Comparison of ENCODE assay signal across 13 cellular contexts in genomic region chr2:152525277-152525838, GRCh38.
DNase-seq lines count a peak whose midpoint lies in the region; ATAC-seq, FAIRE-seq and TF ChIP-seq lines count a peak whose summit lies in the region.
"Had no signal": no experiment of that assay in that cellular context is flagged by ENCODE, and none has a peak within 500 bp of the region (broad histone marks: within the 10 kb centered on the region; RNA-seq: fewer than 3 reads in every experiment).

No MANE protein-coding gene starts in this region.

- H2AFZ ChIP-seq in endothelial cell of umbilical vein (ENCODE audit: low read depth, low read length) = no peak overlapping the region
- H2AFZ ChIP-seq: hepatocyte had no signal

- no peak overlapping the region for H3K27ac Mint-ChIP-seq in activated naive CD8-positive, alpha-beta T cell treated with anti-CD3 and anti-CD28 coated beads, Interleukin-2, amount 50 U/mL, for 24 hours
- H3K27ac Mint-ChIP-seq: activated T-helper 1 cell treated with anti-CD3 and anti-CD28 coated beads, Interleukin-12 subunit alpha, Interleukin-12 subunit beta, Interleukin-2, Interleukin-4 antibody, amounts not matched to agents 30 ng/mL and 10 ng/mL and 1 ng/mL, durations not matched to agents 14 hours and 24 hours and 36 hours had no signal

- no peak for TF ChIP-seq EP300 in tibial nerve (IDR thresholded peaks at IDR 0.05)

- no peaks in the 10 kb centered on the region for H3K36me3 Mint-ChIP-seq in activated naive CD8-positive, alpha-beta T cell treated with anti-CD3 and anti-CD28 coated beads, Interleukin-2, amount 50 U/mL, for 24 hours (ENCODE audit: low read depth)

- ATAC-seq in HG02885 (IDR thresholded peaks at IDR 0.05; ENCODE audit: poor library complexity, unreplicated experiment) (no peak), HG03159 (IDR thresholded peaks at IDR 0.05; ENCODE audit: unreplicated experiment) (no peak)
- ATAC-seq in activated naive CD8-positive, alpha-beta T cell treated with anti-CD3 and anti-CD28 coated beads, Interleukin-2, amount 50 U/mL, for 24 hours = no peak
- ATAC-seq: K562 had no signal

- peaks cover 12% of the 10 kb centered on the region for H3K79me2 ChIP-seq in endothelial cell of umbilical vein (ENCODE audit: control insufficient read depth, insufficient read depth, low read length)

- peak overlapping the region in 1 of 3 experiments; percentile 2 for H3K4me3 ChIP-seq in endothelial cell of umbilical vein (replicated peaks in 1 of 3; ENCODE audit: insufficient read depth in 1 of 3, low read depth in 1 of 3, low read length in 3 of 3)
- H3K4me3 ChIP-seq in mucosa of rectum (ENCODE audit: low read length in 2 of 2) = peak overlapping the region; percentile 27 to 49
- no peak overlapping the region for H3K4me3 ChIP-seq in tibial nerve
- H3K4me3 ChIP-seq: hepatocyte, K562 had no signal

- 69% methylated on average over 6 of the region's 6 CpGs for WGBS in tibial nerve, 2 donors

- FAIRE-seq in endothelial cell of umbilical vein (lab: Jason Lieb, UNC) = peak; percentile 96
- FAIRE-seq: K562 had no signal

- POLR2A ChIA-PET in endothelial cell of umbilical vein (lab: Charles Lee) = interaction anchor here (0.6 to 1.0 kb wide), 2 partner anchors 20 to 32 kb away, joined by 3 read pairs; no protein-coding TSS in a partner anchor

- CTCF ChIA-PET in endothelial cell of umbilical vein (lab: Charles Lee) = interaction anchor here (1.0 to 2.7 kb wide), 18 partner anchors 8 to 349 kb away, joined by 3 to 13 read pairs (median 4); partner anchors contain the start of genes FMNL2 and STAM2

- H3K9ac ChIP-seq in endothelial cell of umbilical vein (replicated peaks; ENCODE audit: extremely low read depth, insufficient read depth, low read length) (no peak overlapping the region), mucosa of rectum (ENCODE audit: low read depth in 1 of 2, low read length in 2 of 2) (peak overlapping the region in 1 of 2 donors; percentile 41)

- no peaks in the 10 kb centered on the region for H3K9me1 ChIP-seq in endothelial cell of umbilical vein (replicated peaks; ENCODE audit: control insufficient read depth, extremely low read depth, insufficient read depth, low read length)

- peaks cover 39% of the 10 kb centered on the region for H3K4me1 ChIP-seq in endothelial cell of umbilical vein (ENCODE audit: control insufficient read depth, extremely low read depth, insufficient read depth, low read length)
- H3K4me1 ChIP-seq in mucosa of rectum (ENCODE audit: control insufficient read depth in 2 of 2, insufficient read depth in 2 of 2, low read length in 2 of 2) = peaks cover 10 to 11% of the 10 kb centered on the region in 2 donors
- H3K4me1 ChIP-seq in tibial nerve = peaks cover 0 to 37% (median 3%) of the 10 kb centered on the region in 4 donors

- no peaks in the 10 kb centered on the region for H3K4me1 Mint-ChIP-seq in activated naive CD8-positive, alpha-beta T cell treated with anti-CD3 and anti-CD28 coated beads, Interleukin-2, amount 50 U/mL, for 24 hours

- dilution Hi-C loops in endothelial cell of umbilical vein (cut with MboI; ENCODE audit: extremely low pct_ligation_motif_present, low sequenced_read_pairs) = no loop called here

- no peak for TF ChIP-seq CTCF in endothelial cell of umbilical vein (IDR thresholded peaks at IDR 0.05; ENCODE audit: extremely low read depth in 1 of 2, insufficient read depth in 1 of 2, low read depth in 1 of 2, low read length in 2 of 2)
- no peak for TF ChIP-seq CTCF in tibial nerve (IDR thresholded peaks at IDR 0.05)

- H3K27ac ChIP-seq in endothelial cell of umbilical vein (ENCODE audit: insufficient read depth, low read depth, low read length) = peak overlapping the region; percentile 69
- peak overlapping the region; percentile 49 to 53 for H3K27ac ChIP-seq in mucosa of rectum (ENCODE audit: low read depth in 2 of 2, low read length in 2 of 2)
- peak overlapping the region in 2 of 4 donors; percentile 9 to 32 for H3K27ac ChIP-seq in tibial nerve
- H3K27ac ChIP-seq: hepatocyte had no signal

- H3K4me2 ChIP-seq in endothelial cell of umbilical vein (ENCODE audit: insufficient read depth, low read length) = peak overlapping the region; percentile 65
- H3K4me2 ChIP-seq: hepatocyte had no signal

- DNase-seq in COLO829 (ENCODE audit: low spot score) (peak; percentile 26), NCI-H510A (lab: John Stamatoyannopoulos, UW) (peak; percentile 40), endothelial cell of umbilical vein (ENCODE audit: low read depth, low spot score) (peak; percentile 87), tibial nerve (ENCODE audit: low spot score in 2 of 2) (no peak)
- no peak for DNase-seq in activated naive CD8-positive, alpha-beta T cell treated with anti-CD3 and anti-CD28 coated beads, Interleukin-2, amount 50 U/mL, for 24 hours
- DNase-seq: GF-D8, SIG-M5 had no signal

- H3K36me3 ChIP-seq in endothelial cell of umbilical vein (ENCODE audit: control insufficient read depth in 2 of 2, extremely low read depth in 1 of 2, insufficient read depth in 2 of 2, low read length in 2 of 2) (no peaks in the 10 kb centered on the region), mucosa of rectum (ENCODE audit: control insufficient read depth in 2 of 2, insufficient read depth in 2 of 2, low read length in 2 of 2) (no peaks in the 10 kb centered on the region), tibial nerve (no peaks in the 10 kb centered on the region)

- H3K9me3 ChIP-seq in endothelial cell of umbilical vein (replicated peaks; ENCODE audit: control insufficient read depth, insufficient read depth, low read length) (no peaks in the 10 kb centered on the region), mucosa of rectum (ENCODE audit: control insufficient read depth in 2 of 2, low read length in 2 of 2) (no peaks in the 10 kb centered on the region), tibial nerve (no peaks in the 10 kb centered on the region)

- intact Hi-C loops in endothelial cell of umbilical vein (cut with micrococcal nuclease) = loop anchor here (1.0 to 10.0 kb wide), 3 partner anchors 18 to 191 kb away; partner anchors contain the start of gene FMNL2

- TF ChIP-seq POLR2A in endothelial cell of umbilical vein (IDR thresholded peaks at IDR 0.05; ENCODE audit: low read depth, low read length) (no peak), tibial nerve (IDR thresholded peaks at IDR 0.05) (no peak)

- H4K20me1 ChIP-seq in endothelial cell of umbilical vein (replicated peaks; ENCODE audit: control insufficient read depth, extremely low read depth, insufficient read depth, low read length) = no peaks in the 10 kb centered on the region

- H3K27me3 Mint-ChIP-seq in activated naive CD8-positive, alpha-beta T cell treated with anti-CD3 and anti-CD28 coated beads, Interleukin-2, amount 50 U/mL, for 24 hours = peaks cover 7% of the 10 kb centered on the region

- no peaks in the 10 kb centered on the region for H3K27me3 ChIP-seq in endothelial cell of umbilical vein (ENCODE audit: control insufficient read depth in 2 of 2, insufficient read depth in 2 of 2, low read length in 2 of 2)
- H3K27me3 ChIP-seq in mucosa of rectum (ENCODE audit: control insufficient read depth in 2 of 2, insufficient read depth in 2 of 2, low read length in 2 of 2) = no peaks in the 10 kb centered on the region
- H3K27me3 ChIP-seq in tibial nerve = no peaks in the 10 kb centered on the region
- H3K27me3 ChIP-seq: hepatocyte had no signal

- H3K9me3 Mint-ChIP-seq in activated naive CD8-positive, alpha-beta T cell treated with anti-CD3 and anti-CD28 coated beads, Interleukin-2, amount 50 U/mL, for 24 hours = no peaks in the 10 kb centered on the region
- H3K9me3 Mint-ChIP-seq: activated T-helper 1 cell treated with anti-CD3 and anti-CD28 coated beads, Interleukin-12 subunit alpha, Interleukin-12 subunit beta, Interleukin-2, Interleukin-4 antibody, amounts not matched to agents 30 ng/mL and 10 ng/mL and 1 ng/mL, durations not matched to agents 14 hours and 24 hours and 36 hours had no signal

- TSS peak; percentile 17 for BruUV-seq in endothelial cell of umbilical vein (replicated peaks; lab: Mats Ljungman, UMichigan)

- no peak overlapping the region for H3K4me3 Mint-ChIP-seq in activated naive CD8-positive, alpha-beta T cell treated with anti-CD3 and anti-CD28 coated beads, Interleukin-2, amount 50 U/mL, for 24 hours
- H3K4me3 Mint-ChIP-seq: activated T-helper 1 cell treated with anti-CD3 and anti-CD28 coated beads, Interleukin-12 subunit alpha, Interleukin-12 subunit beta, Interleukin-2, Interleukin-4 antibody, amounts not matched to agents 30 ng/mL and 10 ng/mL and 1 ng/mL, durations not matched to agents 14 hours and 24 hours and 36 hours had no signal

TF ChIP-seq in endothelial cell of umbilical vein, 7 proteins besides CTCF, POLR2A, EP300 and RAD21:
- TF ChIP-seq EZH2 (IDR thresholded peaks at IDR 0.05; ENCODE audit: borderline replicate concordance, low read depth, low read length, severe bottlenecking) (no peak), FOS (IDR thresholded peaks at IDR 0.05; ENCODE audit: borderline replicate concordance, insufficient read depth, low read length) (peak; percentile 73), MYC (IDR thresholded peaks at IDR 0.05; ENCODE audit: low read depth, low read length) (no peak), JUN (IDR thresholded peaks at IDR 0.05; ENCODE audit: borderline replicate concordance, insufficient read depth, insufficient read length, low read depth) (no peak), POLR2AphosphoS5 (IDR thresholded peaks at IDR 0.05; ENCODE audit: insufficient read depth, low read depth, low read length) (peak; percentile 67), GATA2 (IDR thresholded peaks at IDR 0.05; ENCODE audit: insufficient read depth, insufficient read length, low read depth, low read length) (peak; percentile 80)
- TF ChIP-seq, protein P1, sequence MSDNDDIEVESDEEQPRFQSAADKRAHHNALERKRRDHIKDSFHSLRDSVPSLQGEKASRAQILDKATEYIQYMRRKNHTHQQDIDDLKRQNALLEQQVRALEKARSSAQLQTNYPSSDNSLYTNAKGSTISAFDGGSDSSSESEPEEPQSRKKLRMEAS (IDR thresholded peaks at IDR 0.05; ENCODE audit: insufficient read depth, insufficient read length) = no peak
TF ChIP-seq in endothelial cell of umbilical vein: peak in this region for 3.

Comparison
In these comparisons a context has a peak if more than half of its experiments do, and no peak if none do; other contexts are left out.
1. DNase-seq: peak in COLO829 (single experiment), NCI-H510A (single experiment) and endothelial cell of umbilical vein (single experiment); none in tibial nerve (0 of 2) and activated naive CD8-positive, alpha-beta T cell treated with anti-CD3 and anti-CD28 coated beads, Interleukin-2, amount 50 U/mL, for 24 hours (single experiment).
2. H3K4me3 ChIP-seq: peak in mucosa of rectum (2 of 2); none in tibial nerve (0 of 4).